In genomic region chr4:39616651-39617050, GRCh38 we compare ENCODE assay signal across 18 cellular contexts. TPM values are rescaled to one million over a fixed set of nuclear protein-coding genes. Genes with fewer than 3 reads are reported as not detected.
DNase-seq lines count a peak whose midpoint lies in the region; ATAC-seq, FAIRE-seq and TF ChIP-seq lines count a peak whose summit lies in the region.
"Had no signal": no experiment of that assay in that cellular context is flagged by ENCODE, and none has a peak within 500 bp of the region (broad histone marks: within the 10 kb centered on the region; RNA-seq: fewer than 3 reads in every experiment).

No MANE protein-coding gene starts in this region.

- H3K4me1 Mint-ChIP-seq in glutamatergic neuron (ENCODE audit: low read depth, unreplicated experiment), result no peaks in the 10 kb centered on the region

- peak overlapping the region; percentile 62; the same call in 1 of the 2 replicates for H3K4me2 ChIP-seq in GM12878 (ENCODE audit: control insufficient read depth, insufficient read depth)

- no peak overlapping the region; the same call in 1 of the 2 replicates for H3K27ac ChIP-seq in GM12878 (ENCODE audit: control insufficient read depth, insufficient read depth)
- H3K27ac ChIP-seq in mesodermal cell (ENCODE audit: low read depth, low read length, severe bottlenecking), result peak overlapping the region; percentile 45
- H3K27ac ChIP-seq: SK-N-MC had no signal

- no peak for TF ChIP-seq POLR2A in GM12878 (IDR thresholded peaks at IDR 0.05; ENCODE audit: low read depth, low read length)

- ATAC-seq in GM12878, result no peak
- ATAC-seq: K562 had no signal

- H3K4me3 ChIP-seq in GM12878 (no peak overlapping the region), mesodermal cell (ENCODE audit: extremely low read depth, insufficient read depth, low read length, poor library complexity, severe bottlenecking) (no peak overlapping the region)
- H3K4me3 ChIP-seq: K562, SK-N-MC had no signal

- TF ChIP-seq CTCF in GM12878 (IDR thresholded peaks at IDR 0.05 in 2 of 3, conservative IDR thresholded peaks at IDR 0.05 in 1 of 3; ENCODE audit: control insufficient read depth in 2 of 3, extremely low read depth in 1 of 3, insufficient read depth in 1 of 3, low read depth in 3 of 3, low read length in 3 of 3) (no peak), glutamatergic neuron (IDR thresholded peaks at IDR 0.05; ENCODE audit: partially characterized antibody, unreplicated experiment) (no peak)

- no peaks in the 10 kb centered on the region for H3K9me3 Mint-ChIP-seq in glutamatergic neuron (ENCODE audit: unreplicated experiment)
- H3K9me3 Mint-ChIP-seq: activated T-cell treated with anti-CD3 and anti-CD28 coated beads, Interleukin-2, amount 50 U/mL, for 24 hours had no signal

- H3K79me2 ChIP-seq in GM12878 (ENCODE audit: control insufficient read depth, insufficient read depth, low read length), result peaks cover 58% of the 10 kb centered on the region

- H3K36me3 ChIP-seq in GM12878 (ENCODE audit: control insufficient read depth in 2 of 2, insufficient read depth in 2 of 2, low read length in 1 of 2), result peaks cover 0 to 2% of the 10 kb centered on the region in 2 experiments; a peak in 2 of 4 replicates
- no peaks in the 10 kb centered on the region for H3K36me3 ChIP-seq in mesodermal cell (ENCODE audit: control insufficient read depth, insufficient read depth, low read length)

- POLR2A ChIA-PET in GM12878 (lab: Charles Lee), result interaction anchor here (0.7 to 10.0 kb wide), 4 partner anchors 7 to 157 kb away, joined by 4 to 129 read pairs (median 54); partner anchors contain the start of gene SMIM14

- in situ Hi-C loops in ACHN (cut with HindIII; ENCODE audit: low pct_ligation_motif_present, low pct_unique_long_range_greater_than_20kb, low sequenced_read_pairs) (no loop called here), GM12878 (cut with MboI) (loop anchor here (25.0 kb wide), 1 partner anchor 1479 kb away; no protein-coding TSS in a partner anchor)

- CTCF ChIA-PET in GM12878 (lab: Yijun Ruan, JAX), result interaction anchor here (0.8 to 9.9 kb wide), 4 partner anchors 7 to 21 kb away, joined by 3 to 65 read pairs (median 4); no protein-coding TSS in a partner anchor

- H3K36me3 Mint-ChIP-seq in glutamatergic neuron (ENCODE audit: unreplicated experiment), result no peaks in the 10 kb centered on the region

- no peaks in the 10 kb centered on the region for H3K27me3 Mint-ChIP-seq in glutamatergic neuron (ENCODE audit: unreplicated experiment)
- H3K27me3 Mint-ChIP-seq: activated T-cell treated with anti-CD3 and anti-CD28 coated beads, Interleukin-2, amount 50 U/mL, for 24 hours had no signal

- H3K9me3 ChIP-seq in GM12878 (replicated peaks; ENCODE audit: control insufficient read depth, insufficient read depth, low read length) (no peaks in the 10 kb centered on the region), mesodermal cell (ENCODE audit: control insufficient read depth, low read length) (no peaks in the 10 kb centered on the region)

- TF ChIP-seq RAD21 in GM12878 (IDR thresholded peaks at IDR 0.05; ENCODE audit: insufficient read depth, low read depth, low read length), result no peak

- RAD21 ChIA-PET in GM12878 (lab: Charles Lee; ENCODE audit: unreplicated experiment), result interaction anchor here (2.2 to 11.2 kb wide), 3 partner anchors 9 to 89 kb away, joined by 10 to 217 read pairs (median 41); partner anchors contain the start of genes SMIM14 and UGDH

- no peaks in the 10 kb centered on the region for H3K27me3 ChIP-seq in GM12878 (replicated peaks in 1 of 2; ENCODE audit: control insufficient read depth in 2 of 2, insufficient read depth in 2 of 2, low read length in 1 of 2)

- WGBS in GM12878 (ENCODE audit: insufficient coverage, insufficient replicate concordance, low lambda C conversion rate, missing lambda C conversion rate), result 97% methylated on average over 1 of the region's 1 CpG
- WGBS in mesodermal cell (ENCODE audit: insufficient coverage in 2 of 2), 2 experiments, result no CpG with 5 or more reads among the region's 1 CpG

- H3K27ac Mint-ChIP-seq in glutamatergic neuron (ENCODE audit: unreplicated experiment), result no peak overlapping the region
- H3K27ac Mint-ChIP-seq: activated T-cell treated with anti-CD3 and anti-CD28 coated beads, Interleukin-2, amount 50 U/mL, for 24 hours had no signal

- FAIRE-seq in GM12878 (lab: Jason Lieb, UNC), result no peak
- FAIRE-seq: colon, GM18507, K562, urothelium cell line had no signal

- intact Hi-C loops in GM12878 (cut with micrococcal nuclease; ENCODE audit: unreplicated experiment), result loop anchor here (5.0 kb wide), 1 partner anchor 159 kb away; the partner anchor contains the start of genes LIAS and RPL9

- no peak overlapping the region for H3K9ac ChIP-seq in GM12878 (ENCODE audit: control insufficient read depth, insufficient read depth, low read length)

- TF ChIP-seq EP300 in GM12878 (IDR thresholded peaks at IDR 0.05; ENCODE audit: borderline replicate concordance in 1 of 2, control insufficient read depth in 1 of 2, low read depth in 2 of 2, low read length in 2 of 2), result no peak

- peaks cover 51% of the 10 kb centered on the region for H3K4me1 ChIP-seq in GM12878 (ENCODE audit: control insufficient read depth, insufficient read depth, low read length)
- peaks cover 8% of the 10 kb centered on the region for H3K4me1 ChIP-seq in mesodermal cell (ENCODE audit: control insufficient read depth, insufficient read depth, low read length, poor library complexity, severe bottlenecking)

- H2AFZ ChIP-seq in GM12878 (ENCODE audit: control insufficient read depth, low read depth, low read length), result no peak overlapping the region

- H3K4me3 Mint-ChIP-seq in glutamatergic neuron (ENCODE audit: unreplicated experiment), result no peak overlapping the region
- H3K4me3 Mint-ChIP-seq: activated T-cell treated with anti-CD3 and anti-CD28 coated beads, Interleukin-2, amount 50 U/mL, for 24 hours had no signal

- SMC1A ChIA-PET in GM12878 (lab: Charles Lee; ENCODE audit: uncharacterized antibody, unreplicated experiment), result interaction anchor here (0.5 to 11.3 kb wide), 10 partner anchors 10 to 595 kb away, joined by 3 to 254 read pairs (median 5); partner anchors contain the start of gene SMIM14

- no TSS peak for BruUV-seq in GM12878 (replicated peaks; lab: Mats Ljungman, UMichigan)

- DNase-seq in ACHN (peak; percentile 37), M059J (ENCODE audit: low read depth) (peak; percentile 61), GM12878 (ENCODE audit: low read depth, low spot score) (no peak), NCI-H1417 treated with DMSO at 0.1 percent for 48 hours (lab: John Stamatoyannopoulos, UW) (no peak), 8988T (no peak), glutamatergic neuron (no peak), NCI-H2081 (lab: John Stamatoyannopoulos, UW) (no peak)
- DNase-seq: activated CD4-positive, alpha-beta T cell treated with anti-CD3 and anti-CD28 coated beads, Interleukin-2, amount 50 U/mL, for 48 hours; activated T-cell treated with anti-CD3 and anti-CD28 coated beads, Interleukin-2, amount 50 U/mL, for 24 hours; NCI-H1436; stimulated activated CD4-positive, alpha-beta T cell treated with anti-CD3 and anti-CD28 coated beads, Interleukin-12 subunit alpha, Interleukin-12 subunit beta, amount 100 ng/mL, for 4 hours; stimulated activated naive CD4-positive, alpha-beta T cell treated with Interleukin-2 at 50 U/mL for 16 hours had no signal

- H4K20me1 ChIP-seq in GM12878 (ENCODE audit: control insufficient read depth, insufficient read depth), result no peaks in the 10 kb centered on the region

TF ChIP-seq in GM12878, 131 proteins besides CTCF, POLR2A, EP300 and RAD21 (continues in another document):
- no peak for TF ChIP-seq FOS (IDR thresholded peaks at IDR 0.05; ENCODE audit: borderline replicate concordance, extremely low read depth, insufficient read length)
- no peak for TF ChIP-seq ZNF384 (IDR thresholded peaks at IDR 0.05; ENCODE audit: borderline replicate concordance, low read depth, low read length)
- no peak for TF ChIP-seq SREBF1 (IDR thresholded peaks at IDR 0.05; ENCODE audit: low read length)

RNA-seq across cellular contexts. Expression of gene SMIM14, which starts 22.0 kb away (rescaled TPM):
- total RNA-seq in M059J (2014; rRNA removed; shearing (Covaris generic)), result 17.1 and 38.5 TPM in 2 replicates
- 18.3 and 21.1 TPM in 2 replicates for total RNA-seq in GM12878 (2013; cell fraction: nucleolus; rRNA removed)
- total RNA-seq in GM12878 (2014; rRNA removed) (125 and 226 TPM in 2 replicates), GM12878 (2014; rRNA removed; fragmentation: Illumina TruSeq; extraction: Trizol) (184 and 186 TPM in 2 replicates), GM12878 (2021) (182 and 190 TPM in 2 replicates), glutamatergic neuron (ENCODE audit: unreplicated experiment) (27.1 TPM)
- 31.2 TPM for polyA plus RNA-seq in GM12878 (2011; ENCODE audit: low read depth)
- polyA plus RNA-seq in GM12878 (2011; rRNA removed) (475 and 622 TPM in 2 replicates), GM12878 (2014; fragmentation: Illumina TruSeq; extraction: Trizol) (208 and 257 TPM in 2 replicates), GM12878 (2014; fragmentation: Nextera tagmentation; extraction: Ambion mirVana) (100 to 1,000 TPM; 585 to 671 TPM), GM12878 (2014; rRNA removed) (92.3 and 161 TPM in 2 replicates), GM12878 (2016; fragmentation: Nextera tagmentation; extraction: Ambion mirVana) (100 to 1,000 TPM; 144 to 173 TPM)
- polyA plus RNA-seq in GM12878 (2011; cell fraction: cytosol; rRNA removed), result 192 and 213 TPM in 2 replicates
- polyA plus RNA-seq in GM12878 (2011; cell fraction: nucleus; rRNA removed), result 94.6 and 109 TPM in 2 replicates
- 72.3 and 88.3 TPM in 2 replicates for polyA plus RNA-seq in GM12878 (2012)
- polyA minus RNA-seq in GM12878 (2011; rRNA and poly(A)+ RNA removed), result 420 and 536 TPM in 2 replicates
- 87.4 and 119 TPM in 2 replicates for polyA minus RNA-seq in GM12878 (2011; cell fraction: cytosol; rRNA and poly(A)+ RNA removed)
- 10.2 and 13.1 TPM in 2 replicates for polyA minus RNA-seq in GM12878 (2011; cell fraction: nucleus; rRNA and poly(A)+ RNA removed)
- polyA plus RNA-seq in mesodermal cell (2013, experiment 1 of 2), result 28.3 TPM
- 32.3 TPM for polyA plus RNA-seq in mesodermal cell (2013, experiment 2 of 2)

Comparison
In these comparisons a context has a peak if more than half of its experiments do, and no peak if none do; other contexts are left out.
1. DNase-seq: peak in ACHN (single experiment) and M059J (single experiment); none in GM12878 (single experiment), NCI-H1417 treated with DMSO at 0.1 percent for 48 hours (single experiment), 8988T (single experiment), glutamatergic neuron (single experiment) and NCI-H2081 (0 of 2).